1 cellular context compared by ENCODE assay signal in the genomic region with DNA sequence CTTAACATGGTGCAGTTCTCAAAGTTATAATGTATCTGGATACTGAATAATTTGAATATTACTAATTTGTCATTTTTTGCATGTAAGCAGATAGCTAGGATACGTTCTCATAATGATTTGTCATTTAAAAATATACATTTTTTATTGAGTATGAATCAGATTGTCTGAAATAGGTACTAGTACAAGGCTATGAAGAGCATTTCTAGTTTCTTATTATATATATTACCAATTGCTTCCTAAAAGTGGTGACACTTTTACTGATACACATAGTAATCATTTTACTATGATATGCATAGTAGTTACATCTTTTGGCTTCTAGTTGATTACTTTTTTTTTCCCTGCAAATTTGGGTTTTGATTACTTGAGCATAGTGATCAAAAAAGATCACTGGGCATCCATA.
TF ChIP-seq lines count a peak whose summit lies in the region.

No MANE protein-coding gene starts in this region.

TF ChIP-seq in GM23338, 12 proteins besides CTCF, POLR2A, EP300 and RAD21 (continued from another document):
- TF ChIP-seq JUNB (IDR thresholded peaks at IDR 0.05; ENCODE audit: unreplicated experiment) (no peak), NANOG (IDR thresholded peaks at IDR 0.05; ENCODE audit: borderline replicate concordance) (no peak)
